In the genomic region with DNA sequence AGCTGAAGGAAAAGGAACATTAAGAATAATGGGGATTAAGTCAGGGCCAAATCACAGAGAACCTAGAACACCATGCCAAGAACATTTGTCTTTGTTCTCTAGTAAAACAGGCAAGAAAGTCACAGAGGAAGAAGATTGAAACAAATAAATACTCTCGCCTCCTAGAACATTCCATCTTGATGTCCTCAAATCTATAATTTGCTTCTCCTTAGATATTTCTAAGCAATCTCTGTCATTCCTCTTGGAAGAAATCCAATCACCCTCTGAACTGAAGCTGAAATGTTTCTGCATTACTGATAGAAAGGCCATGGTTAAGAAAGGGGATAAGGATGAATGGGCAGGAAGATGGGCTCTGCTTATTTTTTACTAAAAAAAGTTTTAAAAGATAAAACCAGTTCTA, we compare ENCODE assay signal across 21 cellular contexts.
"Had no signal": no experiment of that assay in that cellular context is flagged by ENCODE, and none has a peak within 500 bp of the region (broad histone marks: within the 10 kb centered on the region; RNA-seq: fewer than 3 reads in every experiment).

No MANE protein-coding gene starts in this region.

- H3K4me3 ChIP-seq: SJCRH30, SK-N-MC had no signal

- DNase-seq: activated CD4-positive, alpha-beta T cell treated with anti-CD3 and anti-CD28 coated beads, Interleukin-2, amount 10 ng/mL, durations not matched to agents 24 days and 14 days; activated CD4-positive, alpha-beta T cell treated with anti-CD3 and anti-CD28 coated beads, Interleukin-2, amount 50 U/mL, for 4 hours; activated CD8-positive, alpha-beta T cell treated with anti-CD3 and anti-CD28 coated beads, Interleukin-2, amount 10 ng/mL, durations not matched to agents 7 days and 5 days; activated gamma-delta T cell; activated naive CD4-positive, alpha-beta T cell treated with Interleukin-2 at 50 U/mL for 16 hours; activated T-cell treated with anti-CD3 and anti-CD28 coated beads, Interleukin-2, amount 50 U/mL, for 24 hours; anterior cingulate cortex; brain microvascular endothelial cell; KG1; MM.1S; MV-4-11; NCI-H1092; NCI-H1436 treated with DMSO at 0.1 percent for 48 hours; NCI-H1694 treated with DMSO at 0.1 percent for 48 hours; NCI-H2029; NCI-H345; NCI-H524 treated with DMSO at 0.1 percent for 48 hours; SHP77; SJCRH30; T1000 had no signal
